10 cellular contexts compared by ENCODE assay signal in the genomic region with DNA sequence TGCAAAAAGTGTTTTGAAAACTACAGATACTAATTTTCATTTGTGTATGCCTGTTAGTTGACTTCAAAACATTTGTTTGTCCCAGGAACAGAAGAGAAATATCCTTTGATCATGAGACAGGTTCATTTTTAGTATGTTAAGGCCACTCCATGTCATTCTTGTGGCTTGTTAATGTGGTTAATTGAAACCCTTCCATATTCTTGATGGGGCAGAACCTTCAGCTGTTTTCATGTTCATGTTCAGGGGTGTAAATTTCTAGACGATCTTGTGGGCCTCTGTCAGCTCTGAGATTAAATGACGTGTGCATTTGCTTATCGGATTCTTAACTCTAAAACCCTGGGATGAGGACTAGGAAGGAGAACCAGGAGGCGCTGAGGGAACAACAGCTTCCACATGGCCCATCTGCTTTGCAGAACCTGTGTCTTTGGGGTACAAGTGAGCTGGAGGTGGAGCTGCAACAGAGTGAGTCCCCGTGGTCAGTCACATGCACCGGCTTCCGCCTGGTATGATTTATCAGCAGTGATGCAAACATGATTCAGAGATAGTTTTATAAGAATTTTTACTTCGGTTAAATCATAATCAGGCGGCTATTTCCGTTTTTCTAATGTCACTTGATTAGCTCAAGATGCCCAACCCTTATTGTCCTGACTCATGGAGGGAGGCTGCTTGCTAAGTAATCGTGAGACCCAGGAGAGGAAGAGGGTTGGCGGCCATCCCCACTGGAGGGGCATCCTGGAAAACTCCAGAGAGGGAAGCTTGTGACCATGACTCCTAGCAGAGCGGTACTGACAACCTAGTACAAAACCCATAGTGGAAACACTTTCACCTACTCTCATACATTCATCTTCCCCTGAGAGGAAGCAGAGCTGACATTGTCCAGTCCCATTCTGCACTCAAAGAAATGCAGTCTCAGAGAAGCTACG.
DNase-seq lines count a peak whose midpoint lies in the region; ATAC-seq and TF ChIP-seq lines count a peak whose summit lies in the region.
"Had no signal": no experiment of that assay in that cellular context is flagged by ENCODE, and none has a peak within 500 bp of the region (broad histone marks: within the 10 kb centered on the region; RNA-seq: fewer than 3 reads in every experiment).

No MANE protein-coding gene starts in this region.

- no peak overlapping the region for H3K9ac ChIP-seq in endodermal cell (ENCODE audit: extremely low read depth, low read length, poor library complexity, severe bottlenecking)

- peak; percentile 66 for DNase-seq in AG08395 (ENCODE audit: low spot score)
- peak; percentile 88 for DNase-seq in OCI-M1 (lab: John Stamatoyannopoulos, UW)
- DNase-seq in dermis microvascular lymphatic vessel endothelial cell (ENCODE audit: low read depth in 2 of 2): peak; percentile 81 to 97
- DNase-seq in naive B cell: no peak
- DNase-seq in SHP77 (lab: John Stamatoyannopoulos, UW): no peak
- DNase-seq in dorsolateral prefrontal cortex: no peak
- DNase-seq in endodermal cell: no peak
- DNase-seq: CD8-positive, alpha-beta T cell; NCI-H2081 treated with DMSO at 0.1 percent for 48 hours had no signal

- H3K9me3 ChIP-seq in endodermal cell (ENCODE audit: control insufficient read depth, low read length): no peaks in the 10 kb centered on the region

- H3K36me3 Mint-ChIP-seq in naive B cell (peaks cover 16 to 23% of the 10 kb centered on the region in 2 donors), endodermal cell (ENCODE audit: low read depth) (no peaks in the 10 kb centered on the region)
- H3K36me3 Mint-ChIP-seq: CD8-positive, alpha-beta T cell had no signal

- H3K27ac Mint-ChIP-seq in naive B cell (peak overlapping the region in 5 of 6 donors; percentile 18 to 93 (median 81)), endodermal cell (no peak overlapping the region)
- H3K27ac Mint-ChIP-seq: CD8-positive, alpha-beta T cell had no signal

- H3K4me3 Mint-ChIP-seq in naive B cell: peak overlapping the region in 3 of 8 donors; percentile 63 to 78 (median 65)
- H3K4me3 Mint-ChIP-seq in endodermal cell: no peak overlapping the region
- H3K4me3 Mint-ChIP-seq: CD8-positive, alpha-beta T cell had no signal

- H3K27me3 Mint-ChIP-seq in naive B cell: no peaks in the 10 kb centered on the region
- H3K27me3 Mint-ChIP-seq in endodermal cell (ENCODE audit: insufficient read depth): no peaks in the 10 kb centered on the region

- ATAC-seq in naive B cell (ENCODE audit: low read depth in 2 of 2): no peak
- no peak for ATAC-seq in GM19351 (IDR thresholded peaks at IDR 0.05; ENCODE audit: unreplicated experiment)
- ATAC-seq: CD8-positive, alpha-beta T cell had no signal

- H3K4me3 ChIP-seq in dorsolateral prefrontal cortex (no peak overlapping the region), endodermal cell (ENCODE audit: low read length) (no peak overlapping the region)

- no peaks in the 10 kb centered on the region for H3K36me3 ChIP-seq in endodermal cell (ENCODE audit: control insufficient read depth, insufficient read depth, low read length)

- H3K4me1 Mint-ChIP-seq in naive B cell: peaks cover 65 to 91% (median 88%) of the 10 kb centered on the region in 3 donors
- H3K4me1 Mint-ChIP-seq in endodermal cell: peaks cover 22% of the 10 kb centered on the region

- intact Hi-C loops in dorsolateral prefrontal cortex (cut with DNase I): no loop called here

- 95 to 97% methylated on average over 9 to 14 of the region's 14 CpGs for WGBS in endodermal cell (ENCODE audit: insufficient coverage in 1 of 2, insufficient read length in 1 of 2), 2 experiments

- no peaks in the 10 kb centered on the region for H3K27me3 ChIP-seq in dorsolateral prefrontal cortex
- no peaks in the 10 kb centered on the region for H3K27me3 ChIP-seq in endodermal cell (ENCODE audit: control insufficient read depth, insufficient read depth, low read length, poor library complexity, severe bottlenecking)

- H3K9me3 Mint-ChIP-seq in naive B cell (no peaks in the 10 kb centered on the region), endodermal cell (no peaks in the 10 kb centered on the region)
- H3K9me3 Mint-ChIP-seq: CD8-positive, alpha-beta T cell had no signal

- H3K27ac ChIP-seq in dorsolateral prefrontal cortex (peak overlapping the region in 3 of 59 donors; percentile 11 to 38 (median 13)), endodermal cell (ENCODE audit: low read depth, low read length) (no peak overlapping the region)

- no peak for TF ChIP-seq CTCF in dorsolateral prefrontal cortex (IDR thresholded peaks at IDR 0.05 in 54 of 56, conservative IDR thresholded peaks at IDR 0.05 in 2 of 56; ENCODE audit: low read depth in 1 of 56, partially characterized antibody in 56 of 56)
- no peak for TF ChIP-seq CTCF in endodermal cell (conservative IDR thresholded peaks at IDR 0.05)

- H3K4me1 ChIP-seq in endodermal cell (ENCODE audit: control insufficient read depth, insufficient read depth, low read length): no peaks in the 10 kb centered on the region

Comparison
In these comparisons a context has a peak if more than half of its experiments do, and no peak if none do; other contexts are left out.
1. DNase-seq: peak in AG08395 (single experiment), OCI-M1 (single experiment) and dermis microvascular lymphatic vessel endothelial cell (2 of 2); none in naive B cell (single experiment), SHP77 (0 of 2), dorsolateral prefrontal cortex (0 of 10) and endodermal cell (single experiment).